17 cellular contexts compared by ENCODE assay signal in genomic region chr14:77562681-77563080, GRCh38. TPM values are rescaled to one million over a fixed set of nuclear protein-coding genes. Genes with fewer than 3 reads are reported as not detected.
DNase-seq lines count a peak whose midpoint lies in the region; ATAC-seq and TF ChIP-seq lines count a peak whose summit lies in the region.
"Had no signal": no experiment of that assay in that cellular context is flagged by ENCODE, and none has a peak within 500 bp of the region (broad histone marks: within the 10 kb centered on the region; RNA-seq: fewer than 3 reads in every experiment).

No MANE protein-coding gene starts in this region.

- intact Hi-C loops in heart left ventricle (cut with DNase I): no loop called here

- H3K36me3 ChIP-seq in smooth muscle cell (ENCODE audit: low read depth) (no peaks in the 10 kb centered on the region), heart left ventricle (peaks cover 0 to 61% (median 51%) of the 10 kb centered on the region in 9 donors), MM.1S (replicated peaks; ENCODE audit: insufficient read depth, low read length) (no peaks in the 10 kb centered on the region)

- H3K79me2 ChIP-seq in smooth muscle cell (ENCODE audit: low read depth) (peaks cover 3% of the 10 kb centered on the region), MM.1S (ENCODE audit: low read length) (no peaks in the 10 kb centered on the region)

- 38% methylated on average over 4 of the region's 4 CpGs for WGBS in smooth muscle cell (ENCODE audit: low lambda C conversion rate)
- WGBS in heart left ventricle, 4 donors: 85 to 87% (median 86%) methylated on average over 4 of the region's 4 CpGs

- H3K4me2 ChIP-seq in smooth muscle cell: peak overlapping the region; percentile 58
- no peak overlapping the region for H3K4me2 ChIP-seq in MM.1S (ENCODE audit: low read depth, low read length)

- TF ChIP-seq CTCF in smooth muscle cell (IDR thresholded peaks at IDR 0.05; ENCODE audit: borderline replicate concordance, insufficient read depth, poor library complexity, severe bottlenecking): no peak
- TF ChIP-seq CTCF in heart left ventricle (IDR thresholded peaks at IDR 0.05): no peak
- TF ChIP-seq CTCF in MM.1S (IDR thresholded peaks at IDR 0.05; ENCODE audit: low read length): no peak

- H3K27me3 ChIP-seq in smooth muscle cell (ENCODE audit: low read depth) (no peaks in the 10 kb centered on the region), heart left ventricle (no peaks in the 10 kb centered on the region), MM.1S (replicated peaks; ENCODE audit: insufficient read depth, low read length) (no peaks in the 10 kb centered on the region)
- H3K27me3 ChIP-seq: sigmoid colon, SJSA1 had no signal

- H3K9ac ChIP-seq in smooth muscle cell (ENCODE audit: low read depth) (peak overlapping the region; percentile 50), MM.1S (ENCODE audit: low read length) (no peak overlapping the region)

- H3K27ac ChIP-seq in smooth muscle cell (ENCODE audit: low read depth) (peak overlapping the region; percentile 84), heart left ventricle (no peak overlapping the region), MM.1S (ENCODE audit: low read length) (no peak overlapping the region)
- H3K27ac ChIP-seq: sigmoid colon, SJSA1 had no signal

- H4K20me1 ChIP-seq in smooth muscle cell (ENCODE audit: low read depth) (peaks cover 9% of the 10 kb centered on the region), MM.1S (ENCODE audit: insufficient read depth, low read length) (no peaks in the 10 kb centered on the region)

- H3K4me3 ChIP-seq in smooth muscle cell (no peak overlapping the region), heart left ventricle (no peak overlapping the region), MM.1S (ENCODE audit: low read length) (no peak overlapping the region)
- H3K4me3 ChIP-seq: sigmoid colon, SJSA1 had no signal

- peaks cover 5% of the 10 kb centered on the region for H3F3A ChIP-seq in smooth muscle cell (ENCODE audit: low read depth)
- no peaks in the 10 kb centered on the region for H3F3A ChIP-seq in MM.1S (ENCODE audit: insufficient read depth, low read length)

- no peaks in the 10 kb centered on the region for H3K9me2 ChIP-seq in MM.1S (replicated peaks; ENCODE audit: insufficient read depth, low read length)

- no peaks in the 10 kb centered on the region for H3K4me1 ChIP-seq in smooth muscle cell (ENCODE audit: low read depth)
- H3K4me1 ChIP-seq in heart left ventricle: peaks cover 0 to 29% (median 0%) of the 10 kb centered on the region in 12 donors
- H3K4me1 ChIP-seq in MM.1S (ENCODE audit: low read length): no peaks in the 10 kb centered on the region
- H3K4me1 ChIP-seq: sigmoid colon, SJSA1 had no signal

- DNase-seq in EL (peak; percentile 84), amniotic stem cell (lab: John Stamatoyannopoulos, UW) (peak; percentile 42), glomerular visceral epithelial cell (ENCODE audit: extremely low spot score) (peak; percentile 69), smooth muscle cell (lab: John Stamatoyannopoulos, UW; ENCODE audit: unreplicated experiment) (no peak), heart left ventricle (no peak), MM.1S (no peak), HUDEP-2 (lab: John Stamatoyannopoulos, UW; ENCODE audit: unreplicated experiment in 76 of 76) (no peak)
- DNase-seq: activated CD4-positive, alpha-beta T cell treated with anti-CD3 and anti-CD28 coated beads, Interleukin-2, amount 50 U/mL, for 1 hour; activated T-cell treated with anti-CD3 and anti-CD28 coated beads, Interleukin-2, amount 50 U/mL, for 4 hours; dermis blood vessel endothelial cell; DMS79; KBM-7; NCI-H1436; sigmoid colon; stimulated activated naive B cell treated with anti-CD40 and anti-IgM and Interleukin-4, amounts not matched to agents 10 μg/mL and 1 μg/mL and 100 μg/mL, for 72 hours had no signal

- no peak for ATAC-seq in heart left ventricle
- ATAC-seq in GM18517 (IDR thresholded peaks at IDR 0.05; ENCODE audit: unreplicated experiment): no peak
- ATAC-seq: activated T-cell treated with anti-CD3 and anti-CD28 coated beads, Interleukin-2, amount 50 U/mL, for 4 hours; stimulated activated naive B cell treated with anti-CD40 and anti-IgM and Interleukin-4, amounts not matched to agents 10 μg/mL and 1 μg/mL and 100 μg/mL, for 72 hours had no signal

- TF ChIP-seq POLR2A in heart left ventricle (IDR thresholded peaks at IDR 0.05): no peak

- no peaks in the 10 kb centered on the region for H3K9me3 ChIP-seq in smooth muscle cell (replicated peaks; ENCODE audit: low read depth)
- no peaks in the 10 kb centered on the region for H3K9me3 ChIP-seq in heart left ventricle
- no peaks in the 10 kb centered on the region for H3K9me3 ChIP-seq in MM.1S (replicated peaks; ENCODE audit: insufficient read depth, low read length)
- H3K9me3 ChIP-seq: sigmoid colon, SJSA1 had no signal

- H2AFZ ChIP-seq in smooth muscle cell (ENCODE audit: low read depth) (no peak overlapping the region), MM.1S (ENCODE audit: low read length) (no peak overlapping the region)

RNA-seq across cellular contexts. Expression of gene SPTLC2, which starts 53.8 kb away (rescaled TPM):
- total RNA-seq in smooth muscle cell (24.8 and 36.2 TPM in 2 replicates), heart left ventricle (10 to 100 TPM in 8 of 9 donors, 1 to 10 TPM in 1; 8.2 to 25.2 (median 11.2) TPM)
- polyA plus RNA-seq in smooth muscle cell (21.8 and 23.4 TPM in 2 replicates), heart left ventricle (10 to 100 TPM in 1 of 2 donors, 1 to 10 TPM in 1; 3.8 to 12.0 TPM)

Comparison
In these comparisons a context has a peak if more than half of its experiments do, and no peak if none do; other contexts are left out.
1. DNase-seq: peak in EL (single experiment), amniotic stem cell (single experiment) and glomerular visceral epithelial cell (single experiment); none in smooth muscle cell (single experiment), heart left ventricle (0 of 5), MM.1S (single experiment) and HUDEP-2 (0 of 76).